Comparison of ENCODE assay signal across 7 cellular contexts in genomic region chr1:58367217-58367616, GRCh38.
"Had no signal": no experiment of that assay in that cellular context is flagged by ENCODE, and none has a peak within 500 bp of the region (broad histone marks: within the 10 kb centered on the region; RNA-seq: fewer than 3 reads in every experiment).

No MANE protein-coding gene starts in this region.

- H3K4me3 Mint-ChIP-seq: GM23338, H9, HFFc6, IgD-negative memory B cell had no signal

- ATAC-seq: GM23338, HepG2 had no signal

- H3K27me3 Mint-ChIP-seq: IgD-negative memory B cell had no signal

- H3K27ac ChIP-seq: HL-60 had no signal

- DNase-seq: H9, HCEC 1CT, HFFc6 had no signal

- H3K27ac Mint-ChIP-seq: GM23338, H9, HFFc6 had no signal

- H3K4me3 ChIP-seq: GM23338 had no signal

- H3K4me1 Mint-ChIP-seq: IgD-negative memory B cell had no signal
